Comparison of ENCODE assay signal across 8 cellular contexts in genomic region chr6:70669133-70669532, GRCh38. TPM values are rescaled to one million over a fixed set of nuclear protein-coding genes. Genes with fewer than 3 reads are reported as not detected.
DNase-seq lines count a peak whose midpoint lies in the region; ATAC-seq and TF ChIP-seq lines count a peak whose summit lies in the region.

No MANE protein-coding gene starts in this region.

- no peak overlapping the region for H3K27ac ChIP-seq in substantia nigra (ENCODE audit: low read depth, low read length, poor library complexity, severe bottlenecking)

- peak overlapping the region; percentile 99 for H3K4me3 ChIP-seq in endocrine pancreas (ENCODE audit: control insufficient read depth, insufficient read depth, low read length)

- no peaks in the 10 kb centered on the region for H3K27me3 ChIP-seq in endocrine pancreas (ENCODE audit: control insufficient read depth, insufficient read depth, low read length)

- H3K4me1 Mint-ChIP-seq in osteocyte (ENCODE audit: unreplicated experiment), result peaks cover 34% of the 10 kb centered on the region

- no peak overlapping the region for H3K9ac ChIP-seq in endocrine pancreas (ENCODE audit: control insufficient read depth, insufficient read depth, low read length)

- no peaks in the 10 kb centered on the region for H3K9me3 ChIP-seq in endocrine pancreas (ENCODE audit: control insufficient read depth, low read length)

- no peak for TF ChIP-seq CTCF in osteocyte (IDR thresholded peaks at IDR 0.05)

- no peaks in the 10 kb centered on the region for H3K36me3 Mint-ChIP-seq in osteocyte (ENCODE audit: unreplicated experiment)

- H3K4me1 ChIP-seq in endocrine pancreas (ENCODE audit: control insufficient read depth, insufficient read depth, low read length), result peaks cover 13% of the 10 kb centered on the region

- DNase-seq in ELR (ENCODE audit: low read depth) (peak; percentile 34), NCI-H226 (peak; percentile 22), osteocyte (ENCODE audit: extremely low spot score, unreplicated experiment) (no peak), GM19238 (ENCODE audit: insufficient read length, low spot score) (no peak), substantia nigra (lab: John Stamatoyannopoulos, UW) (no peak)
- DNase-seq in stimulated activated CD4-positive, alpha-beta T cell treated with anti-CD3 and anti-CD28 coated beads, Interleukin-15, amount 100 ng/mL, for 24 hours, result no peak

- no peaks in the 10 kb centered on the region for H3K27me3 Mint-ChIP-seq in osteocyte (ENCODE audit: unreplicated experiment)

- H3K36me3 ChIP-seq in endocrine pancreas (ENCODE audit: control insufficient read depth, insufficient read depth, low read length), result no peaks in the 10 kb centered on the region

- peak overlapping the region; percentile 61 for H3K27ac Mint-ChIP-seq in osteocyte (ENCODE audit: unreplicated experiment)

- peak overlapping the region; percentile 81 for H3K4me3 Mint-ChIP-seq in osteocyte (ENCODE audit: unreplicated experiment)

- ATAC-seq in HG02610 (IDR thresholded peaks at IDR 0.05; ENCODE audit: unreplicated experiment), result no peak

- H3K9me3 Mint-ChIP-seq in osteocyte (ENCODE audit: unreplicated experiment), result no peaks in the 10 kb centered on the region

RNA-seq across cellular contexts. Expression of gene SMAP1, which starts 1.4 kb away (rescaled TPM):
- total RNA-seq in osteocyte, result 27.2 and 28.0 TPM in 2 replicates

Comparison
In these comparisons a context has a peak if more than half of its experiments do, and no peak if none do; other contexts are left out.
1. DNase-seq: peak in ELR (single experiment) and NCI-H226 (single experiment); none in osteocyte (single experiment), GM19238 (single experiment), stimulated activated CD4-positive, alpha-beta T cell treated with anti-CD3 and anti-CD28 coated beads, Interleukin-15, amount 100 ng/mL, for 24 hours (single experiment) and substantia nigra (0 of 49).